Comparison of ENCODE assay signal across 1 cellular context in genomic region chr4:22091351-22091731, GRCh38.
TF ChIP-seq lines count a peak whose summit lies in the region.

No MANE protein-coding gene starts in this region.

TF ChIP-seq in WTC11, 78 proteins besides CTCF, POLR2A, EP300 and RAD21 (continued from another document):
- TF ChIP-seq, protein P1, sequence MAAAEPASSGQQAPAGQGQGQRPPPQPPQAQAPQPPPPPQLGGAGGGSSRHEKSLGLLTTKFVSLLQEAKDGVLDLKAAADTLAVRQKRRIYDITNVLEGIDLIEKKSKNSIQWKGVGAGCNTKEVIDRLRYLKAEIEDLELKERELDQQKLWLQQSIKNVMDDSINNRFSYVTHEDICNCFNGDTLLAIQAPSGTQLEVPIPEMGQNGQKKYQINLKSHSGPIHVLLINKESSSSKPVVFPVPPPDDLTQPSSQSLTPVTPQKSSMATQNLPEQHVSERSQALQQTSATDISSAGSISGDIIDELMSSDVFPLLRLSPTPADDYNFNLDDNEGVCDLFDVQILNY (CRISPR knock-in tag; IDR thresholded peaks at IDR 0.05): no peak
- TF ChIP-seq TEAD1 (CRISPR knock-in tag; IDR thresholded peaks at IDR 0.05): no peak
- TF ChIP-seq, protein P2, sequence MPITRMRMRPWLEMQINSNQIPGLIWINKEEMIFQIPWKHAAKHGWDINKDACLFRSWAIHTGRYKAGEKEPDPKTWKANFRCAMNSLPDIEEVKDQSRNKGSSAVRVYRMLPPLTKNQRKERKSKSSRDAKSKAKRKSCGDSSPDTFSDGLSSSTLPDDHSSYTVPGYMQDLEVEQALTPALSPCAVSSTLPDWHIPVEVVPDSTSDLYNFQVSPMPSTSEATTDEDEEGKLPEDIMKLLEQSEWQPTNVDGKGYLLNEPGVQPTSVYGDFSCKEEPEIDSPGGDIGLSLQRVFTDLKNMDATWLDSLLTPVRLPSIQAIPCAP (CRISPR knock-in tag; IDR thresholded peaks at IDR 0.05): no peak
- no peak for TF ChIP-seq FOXP4 (CRISPR knock-in tag; IDR thresholded peaks at IDR 0.05)
- no peak for TF ChIP-seq AR (CRISPR knock-in tag; IDR thresholded peaks at IDR 0.05)
- no peak for TF ChIP-seq MYBL2 (CRISPR knock-in tag; IDR thresholded peaks at IDR 0.05)
- TF ChIP-seq NR2C2 (CRISPR knock-in tag; IDR thresholded peaks at IDR 0.05): no peak
